In genomic region chr22:39655736-39656285, GRCh38 we compare ENCODE assay signal across 13 cellular contexts.
DNase-seq lines count a peak whose midpoint lies in the region; ATAC-seq lines count a peak whose summit lies in the region.
"Had no signal": no experiment of that assay in that cellular context is flagged by ENCODE, and none has a peak within 500 bp of the region (broad histone marks: within the 10 kb centered on the region; RNA-seq: fewer than 3 reads in every experiment).

No MANE protein-coding gene starts in this region.

- peak; percentile 13 for DNase-seq in NCI-H748 (lab: John Stamatoyannopoulos, UW; ENCODE audit: unreplicated experiment)
- DNase-seq in NCI-H748 treated with DMSO at 0.1 percent for 48 hours (lab: John Stamatoyannopoulos, UW): no peak
- DNase-seq in NCI-H1694 treated with DMSO at 0.1 percent for 48 hours (lab: John Stamatoyannopoulos, UW): peak; percentile 29
- no peak for DNase-seq in T-helper 17 cell
- peak; percentile 69 for DNase-seq in retina
- DNase-seq in NCI-H187 treated with DMSO at 0.1 percent for 48 hours (lab: John Stamatoyannopoulos, UW): no peak
- DNase-seq in AG08395 (ENCODE audit: low spot score): no peak
- DNase-seq: Caco-2, DMS79, NCI-H1092, NCI-H2107, NCI-H510A had no signal

- H3K4me3 Mint-ChIP-seq in T-helper 17 cell: no peak overlapping the region

- ATAC-seq in T-helper 17 cell: no peak
- no peak for ATAC-seq in HG02970 (IDR thresholded peaks at IDR 0.05; ENCODE audit: low FRiP score, unreplicated experiment)

- no peaks in the 10 kb centered on the region for H3K27me3 Mint-ChIP-seq in T-helper 17 cell

- H3K27ac Mint-ChIP-seq in T-helper 17 cell: peak overlapping the region; percentile 74

- peaks cover under 1% of the 10 kb centered on the region for H3K36me3 Mint-ChIP-seq in T-helper 17 cell (ENCODE audit: low read depth)

- H3K4me1 Mint-ChIP-seq in T-helper 17 cell: peaks cover 36% of the 10 kb centered on the region

- H3K9me3 ChIP-seq in T-helper 17 cell (ENCODE audit: control insufficient read depth, low read length, poor library complexity, severe bottlenecking): no peaks in the 10 kb centered on the region
- H3K9me3 ChIP-seq: Caco-2 had no signal

Comparison
In these comparisons a context has a peak if more than half of its experiments do, and no peak if none do; other contexts are left out.
1. DNase-seq: peak in NCI-H748 (single experiment), NCI-H1694 treated with DMSO at 0.1 percent for 48 hours (single experiment) and retina (single experiment); none in NCI-H748 treated with DMSO at 0.1 percent for 48 hours (single experiment), T-helper 17 cell (0 of 3), NCI-H187 treated with DMSO at 0.1 percent for 48 hours (single experiment) and AG08395 (single experiment).